15 cellular contexts compared by ENCODE assay signal in genomic region chr17:2939714-2940351, GRCh38.
DNase-seq lines count a peak whose midpoint lies in the region; ATAC-seq, FAIRE-seq and TF ChIP-seq lines count a peak whose summit lies in the region.
"Had no signal": no experiment of that assay in that cellular context is flagged by ENCODE, and none has a peak within 500 bp of the region (broad histone marks: within the 10 kb centered on the region; RNA-seq: fewer than 3 reads in every experiment).

No MANE protein-coding gene starts in this region.

- H3K4me2 ChIP-seq in Karpas-422 (ENCODE audit: low read depth, low read length, poor library complexity, severe bottlenecking) = no peak overlapping the region
- peak overlapping the region; percentile 67 for H3K4me2 ChIP-seq in HepG2 (ENCODE audit: low read depth, low read length)

- no peaks in the 10 kb centered on the region for H3K9me3 Mint-ChIP-seq in stimulated activated effector memory CD8-positive, alpha-beta T cell treated with anti-CD3 and anti-CD28 coated beads, Interleukin-12 subunit alpha, Interleukin-12 subunit beta, amount 100 ng/mL, for 72 hours
- no peaks in the 10 kb centered on the region for H3K9me3 Mint-ChIP-seq in activated naive CD8-positive, alpha-beta T cell treated with anti-CD3 and anti-CD28 coated beads, Interleukin-2, amount 50 U/mL, for 24 hours
- H3K9me3 Mint-ChIP-seq: activated naive CD8-positive, alpha-beta T cell treated with anti-CD3 and anti-CD28 coated beads for 36 hours; T-cell had no signal

- no peak for TF ChIP-seq CTCF in HepG2 (CRISPR knock-in tag; IDR thresholded peaks at IDR 0.05)

- H3K27ac Mint-ChIP-seq in stimulated activated effector memory CD8-positive, alpha-beta T cell treated with anti-CD3 and anti-CD28 coated beads, Interleukin-12 subunit alpha, Interleukin-12 subunit beta, amount 100 ng/mL, for 72 hours = peak overlapping the region; percentile 37
- no peak overlapping the region for H3K27ac Mint-ChIP-seq in activated naive CD8-positive, alpha-beta T cell treated with anti-CD3 and anti-CD28 coated beads, Interleukin-2, amount 50 U/mL, for 24 hours
- H3K27ac Mint-ChIP-seq: activated naive CD8-positive, alpha-beta T cell treated with anti-CD3 and anti-CD28 coated beads for 36 hours; T-cell had no signal

- H3K27ac ChIP-seq in Karpas-422 (ENCODE audit: low read length) (no peak overlapping the region), cingulate gyrus (ENCODE audit: low read depth, low read length) (peak overlapping the region; percentile 75), HepG2 (ENCODE audit: extremely low read length, insufficient read depth, low read length) (no peak overlapping the region)
- H3K27ac ChIP-seq: ovary had no signal

- POLR2A ChIA-PET in HepG2 (lab: Yijun Ruan, JAX) = no interaction called here

- H3K4me1 ChIP-seq in Karpas-422 (ENCODE audit: low read length) (peaks cover 25% of the 10 kb centered on the region), HepG2 (ENCODE audit: insufficient read depth, low read length) (peaks cover 15% of the 10 kb centered on the region)

- no TSS peak for BruUV-seq in HepG2 (replicated peaks; lab: Mats Ljungman, UMichigan)

- H3K4me3 Mint-ChIP-seq in stimulated activated effector memory CD8-positive, alpha-beta T cell treated with anti-CD3 and anti-CD28 coated beads, Interleukin-12 subunit alpha, Interleukin-12 subunit beta, amount 100 ng/mL, for 72 hours = no peak overlapping the region
- no peak overlapping the region for H3K4me3 Mint-ChIP-seq in activated naive CD8-positive, alpha-beta T cell treated with anti-CD3 and anti-CD28 coated beads, Interleukin-2, amount 50 U/mL, for 24 hours
- H3K4me3 Mint-ChIP-seq: activated naive CD8-positive, alpha-beta T cell treated with anti-CD3 and anti-CD28 coated beads for 36 hours; T-cell had no signal

- no peak for DNase-seq in Karpas-422
- DNase-seq in HepG2 (ENCODE audit: low spot score) = no peak
- no peak for DNase-seq in stimulated activated effector memory CD8-positive, alpha-beta T cell treated with anti-CD3 and anti-CD28 coated beads, Interleukin-12 subunit alpha, Interleukin-12 subunit beta, amount 100 ng/mL, for 72 hours (ENCODE audit: low spot score in 2 of 2)
- no peak for DNase-seq in activated naive CD8-positive, alpha-beta T cell treated with anti-CD3 and anti-CD28 coated beads, Interleukin-2, amount 50 U/mL, for 24 hours
- no peak for DNase-seq in GM03348 (ENCODE audit: low spot score)
- DNase-seq: activated naive CD8-positive, alpha-beta T cell treated with anti-CD3 and anti-CD28 coated beads for 36 hours; BE2C; DMS79; NCI-H345; ovary; T-cell had no signal

- peaks cover 6% of the 10 kb centered on the region for H3K36me3 Mint-ChIP-seq in stimulated activated effector memory CD8-positive, alpha-beta T cell treated with anti-CD3 and anti-CD28 coated beads, Interleukin-12 subunit alpha, Interleukin-12 subunit beta, amount 100 ng/mL, for 72 hours
- H3K36me3 Mint-ChIP-seq in activated naive CD8-positive, alpha-beta T cell treated with anti-CD3 and anti-CD28 coated beads, Interleukin-2, amount 50 U/mL, for 24 hours (ENCODE audit: low read depth) = no peaks in the 10 kb centered on the region
- H3K36me3 Mint-ChIP-seq: activated naive CD8-positive, alpha-beta T cell treated with anti-CD3 and anti-CD28 coated beads for 36 hours had no signal

- TF ChIP-seq EP300 in HepG2 (IDR thresholded peaks at IDR 0.05; ENCODE audit: low read depth in 2 of 2, low read length in 2 of 2) = no peak
- no peak for TF ChIP-seq EP300 in HepG2 (CRISPR knock-in tag; IDR thresholded peaks at IDR 0.05; ENCODE audit: borderline replicate concordance)

- intact Hi-C loops in HepG2 (cut with micrococcal nuclease; ENCODE audit: unreplicated experiment) = no loop called here

- H3K9me3 ChIP-seq in Karpas-422 (ENCODE audit: low read length) (no peaks in the 10 kb centered on the region), HepG2 (ENCODE audit: low read length) (no peaks in the 10 kb centered on the region)
- H3K9me3 ChIP-seq: BE2C, esophagus muscularis mucosa, ovary had no signal

- FAIRE-seq in HepG2 (lab: Jason Lieb, UNC) = no peak

- H3K79me2 ChIP-seq in Karpas-422 (ENCODE audit: low read length) (no peaks in the 10 kb centered on the region), HepG2 (ENCODE audit: insufficient read depth, low read length) (no peaks in the 10 kb centered on the region)

- no peak for TF ChIP-seq POLR2A in HepG2 (IDR thresholded peaks at IDR 0.05; ENCODE audit: insufficient read depth in 1 of 2, low read depth in 2 of 2, low read length in 2 of 2)

- no peaks in the 10 kb centered on the region for H4K20me1 ChIP-seq in Karpas-422 (ENCODE audit: insufficient read depth, low read depth, low read length)
- H4K20me1 ChIP-seq in HepG2 (ENCODE audit: insufficient read depth, low read length) = no peaks in the 10 kb centered on the region

- peaks cover 33% of the 10 kb centered on the region for H3K4me1 Mint-ChIP-seq in stimulated activated effector memory CD8-positive, alpha-beta T cell treated with anti-CD3 and anti-CD28 coated beads, Interleukin-12 subunit alpha, Interleukin-12 subunit beta, amount 100 ng/mL, for 72 hours
- H3K4me1 Mint-ChIP-seq in activated naive CD8-positive, alpha-beta T cell treated with anti-CD3 and anti-CD28 coated beads, Interleukin-2, amount 50 U/mL, for 24 hours = peaks cover 13% of the 10 kb centered on the region

- H3K9ac ChIP-seq in Karpas-422 (ENCODE audit: low read length) (peak overlapping the region; percentile 3; the same call in 1 of the 2 replicates), HepG2 (ENCODE audit: insufficient read depth, low read depth, low read length) (peak overlapping the region; percentile 49)

- no peak for TF ChIP-seq RAD21 in HepG2 (CRISPR knock-in tag; IDR thresholded peaks at IDR 0.05)

- CTCF ChIA-PET in HepG2 (lab: Yijun Ruan, JAX; ENCODE audit: low intra/inter-chr PET ratio, low total read pairs) = no interaction called here

- H3K9me2 ChIP-seq in Karpas-422 (replicated peaks; ENCODE audit: insufficient read depth, low read length) = no peaks in the 10 kb centered on the region

- H3K4me3 ChIP-seq in Karpas-422 (ENCODE audit: low read length) = no peak overlapping the region
- H3K4me3 ChIP-seq in HepG2 (replicated peaks in 1 of 3; ENCODE audit: insufficient read depth in 1 of 3, low read depth in 2 of 3, low read length in 3 of 3) = peak overlapping the region; percentile 36 to 68 (median 37); a peak in 5 of 6 replicates
- H3K4me3 ChIP-seq: esophagus muscularis mucosa, ovary had no signal

- 23% methylated on average over 8 of the region's 26 CpGs for WGBS in HepG2 (ENCODE audit: low lambda C conversion rate)

- no peaks in the 10 kb centered on the region for H3K27me3 Mint-ChIP-seq in activated naive CD8-positive, alpha-beta T cell treated with anti-CD3 and anti-CD28 coated beads, Interleukin-2, amount 50 U/mL, for 24 hours
- H3K27me3 Mint-ChIP-seq: T-cell had no signal

- in situ Hi-C loops in HepG2 (cut with HindIII; ENCODE audit: extremely low pct_ligation_motif_present, low pct_unique_long_range_greater_than_20kb) = loop anchor here (5.0 kb wide), 1 partner anchor 77 kb away; no protein-coding TSS in a partner anchor

- H3K36me3 ChIP-seq in Karpas-422 (ENCODE audit: insufficient read depth, low read length) = no peaks in the 10 kb centered on the region
- H3K36me3 ChIP-seq in HepG2 (replicated peaks in 1 of 2; ENCODE audit: control insufficient read depth in 1 of 2, insufficient read depth in 2 of 2, low read length in 2 of 2) = no peaks in the 10 kb centered on the region
- H3K36me3 ChIP-seq: BE2C, esophagus muscularis mucosa, ovary had no signal

- H3K27me3 ChIP-seq in Karpas-422 (ENCODE audit: low read length) = no peaks in the 10 kb centered on the region
- no peaks in the 10 kb centered on the region for H3K27me3 ChIP-seq in HepG2 (ENCODE audit: control insufficient read depth in 1 of 2, insufficient read depth in 2 of 2, low read length in 2 of 2)
- H3K27me3 ChIP-seq: BE2C, esophagus muscularis mucosa, ovary had no signal

- H2AFZ ChIP-seq in Karpas-422 (ENCODE audit: low read length) = no peak overlapping the region
- H2AFZ ChIP-seq in HepG2 (ENCODE audit: low read length) = no peak overlapping the region

- ATAC-seq in HepG2 (peak; percentile 48), GM19397 (IDR thresholded peaks at IDR 0.05; ENCODE audit: unreplicated experiment) (no peak), HG03439 (IDR thresholded peaks at IDR 0.05; ENCODE audit: unreplicated experiment) (no peak)
- no peak for ATAC-seq in stimulated activated effector memory CD8-positive, alpha-beta T cell treated with anti-CD3 and anti-CD28 coated beads, Interleukin-12 subunit alpha, Interleukin-12 subunit beta, amount 100 ng/mL, for 72 hours
- ATAC-seq in activated naive CD8-positive, alpha-beta T cell treated with anti-CD3 and anti-CD28 coated beads, Interleukin-2, amount 50 U/mL, for 24 hours = no peak
- ATAC-seq: T-cell had no signal

TF ChIP-seq in HepG2, 621 proteins besides CTCF, POLR2A, EP300 and RAD21 (continues in another document):
- TF ChIP-seq NRL (CRISPR knock-in tag; IDR thresholded peaks at IDR 0.05; ENCODE audit: borderline replicate concordance) (0 out of 2 replicates have a peak, but pooled peaks have one; percentile 52), KLF9 (CRISPR knock-in tag; IDR thresholded peaks at IDR 0.05; ENCODE audit: low read depth) (no peak), TOE1 (CRISPR knock-in tag; IDR thresholded peaks at IDR 0.05) (no peak), NR2F6 (IDR thresholded peaks at IDR 0.05) (peak; percentile 55; the same call in 1 of the 2 replicates), NR2F6 (CRISPR knock-in tag; IDR thresholded peaks at IDR 0.05) (peak; percentile 45; the same call in 1 of the 2 replicates), NR0B2 (CRISPR knock-in tag; IDR thresholded peaks at IDR 0.05) (no peak), HOXA5 (CRISPR knock-in tag; IDR thresholded peaks at IDR 0.05) (no peak), NR2C2 (CRISPR knock-in tag; IDR thresholded peaks at IDR 0.05; ENCODE audit: borderline replicate concordance) (peak; percentile 48; the same call in 1 of the 2 replicates), ELF3 (CRISPR knock-in tag; IDR thresholded peaks at IDR 0.05) (0 out of 2 replicates have a peak, but pooled peaks have one; percentile 14), CREB1 (IDR thresholded peaks at IDR 0.05) (0 out of 2 replicates have a peak, but pooled peaks have one; percentile 15), CREB1 (CRISPR knock-in tag; IDR thresholded peaks at IDR 0.05) (no peak), SAP130 (CRISPR knock-in tag; IDR thresholded peaks at IDR 0.05; ENCODE audit: low read depth) (0 out of 2 replicates have a peak, but pooled peaks have one; percentile 9)
